ENCODE assay signal across 1 cellular context in genomic region chr20:32149566-32150170, GRCh38.
TF ChIP-seq lines count a peak whose summit lies in the region.

No MANE protein-coding gene starts in this region.

TF ChIP-seq in HepG2, 621 proteins besides CTCF, POLR2A, EP300 and RAD21:
- TF ChIP-seq AGO2 (optimal IDR thresholded peaks at IDR 0.05; ENCODE audit: low read depth, low read length) (peak; percentile 35), ZSCAN22 (CRISPR knock-in tag; IDR thresholded peaks at IDR 0.05) (no peak), SP5 (CRISPR knock-in tag; IDR thresholded peaks at IDR 0.05; ENCODE audit: borderline replicate concordance, low read depth) (no peak), ZFP62 (CRISPR knock-in tag; IDR thresholded peaks at IDR 0.05) (no peak)
